ENCODE assay signal across 9 cellular contexts in genomic region chrX:108312938-108313337, GRCh38.
DNase-seq lines count a peak whose midpoint lies in the region; ATAC-seq, FAIRE-seq and TF ChIP-seq lines count a peak whose summit lies in the region.
"Had no signal": no experiment of that assay in that cellular context is flagged by ENCODE, and none has a peak within 500 bp of the region (broad histone marks: within the 10 kb centered on the region; RNA-seq: fewer than 3 reads in every experiment).

No MANE protein-coding gene starts in this region.

- H3K4me1 ChIP-seq in HepG2 (ENCODE audit: insufficient read depth, low read length), result peaks cover 18% of the 10 kb centered on the region

- no peak overlapping the region for H3K27ac ChIP-seq in HepG2 (ENCODE audit: extremely low read length, insufficient read depth, low read length)
- H3K27ac ChIP-seq: thoracic aorta had no signal

- H3K4me3 Mint-ChIP-seq in MCF 10A (ENCODE audit: unreplicated experiment), result no peak overlapping the region
- no peak overlapping the region for H3K4me3 Mint-ChIP-seq in activated CD4-positive, alpha-beta memory T cell treated with anti-CD3 and anti-CD28 coated beads for 36 hours

- peak; percentile 23 for DNase-seq in Caki2 (ENCODE audit: low read depth)
- DNase-seq in MG63, result peak; percentile 71
- peak; percentile 86 for DNase-seq in MCF 10A (ENCODE audit: unreplicated experiment)
- no peak for DNase-seq in HepG2 (ENCODE audit: low spot score)
- DNase-seq in activated CD4-positive, alpha-beta memory T cell treated with anti-CD3 and anti-CD28 coated beads for 36 hours, result no peak
- DNase-seq in effector CD8-positive, alpha-beta T cell (lab: John Stamatoyannopoulos, UW), result no peak

- H3K27me3 Mint-ChIP-seq in MCF 10A (ENCODE audit: insufficient read depth, unreplicated experiment), result peaks cover 88% of the 10 kb centered on the region
- H3K27me3 Mint-ChIP-seq in activated CD4-positive, alpha-beta memory T cell treated with anti-CD3 and anti-CD28 coated beads for 36 hours, result peaks cover 2% of the 10 kb centered on the region

- POLR2A ChIA-PET in MCF 10A (lab: Yijun Ruan, JAX), result interaction anchor here (0.7 to 2.0 kb wide), 6 partner anchors 45 to 135 kb away, joined by 3 to 9 read pairs (median 4); partner anchors contain the start of gene COL4A5
- POLR2A ChIA-PET in HepG2 (lab: Yijun Ruan, JAX), result no interaction called here
- POLR2A ChIA-PET in activated CD4-positive, alpha-beta memory T cell treated with anti-CD3 and anti-CD28 coated beads for 36 hours (lab: Charles Lee), result no interaction called here

- in situ Hi-C loops in Caki2 (cut with HindIII; ENCODE audit: low pct_unique_long_range_greater_than_20kb, low sequenced_read_pairs), result no loop called here
- in situ Hi-C loops in HepG2 (cut with HindIII; ENCODE audit: extremely low pct_ligation_motif_present, low pct_unique_long_range_greater_than_20kb), result no loop called here

- H4K20me1 ChIP-seq in HepG2 (ENCODE audit: insufficient read depth, low read length), result no peaks in the 10 kb centered on the region

- no peak overlapping the region for H3K4me3 ChIP-seq in MG63
- no peak overlapping the region for H3K4me3 ChIP-seq in HepG2 (replicated peaks in 1 of 3; ENCODE audit: insufficient read depth in 1 of 3, low read depth in 2 of 3, low read length in 3 of 3)
- H3K4me3 ChIP-seq: thoracic aorta had no signal

- H3K9ac ChIP-seq in HepG2 (ENCODE audit: insufficient read depth, low read depth, low read length), result no peak overlapping the region

- no peak overlapping the region for H3K4me2 ChIP-seq in HepG2 (ENCODE audit: low read depth, low read length)

- H3K9me3 ChIP-seq in MG63 (no peaks in the 10 kb centered on the region), HepG2 (ENCODE audit: low read length) (no peaks in the 10 kb centered on the region)
- H3K9me3 ChIP-seq: thoracic aorta had no signal

- H2AFZ ChIP-seq in HepG2 (ENCODE audit: low read length), result no peak overlapping the region

- H3K27me3 ChIP-seq in MG63 (no peaks in the 10 kb centered on the region), HepG2 (ENCODE audit: control insufficient read depth in 1 of 2, insufficient read depth in 2 of 2, low read length in 2 of 2) (no peaks in the 10 kb centered on the region)

- peaks cover 42% of the 10 kb centered on the region for H3K4me1 Mint-ChIP-seq in MCF 10A (ENCODE audit: insufficient read depth, unreplicated experiment)
- H3K4me1 Mint-ChIP-seq in activated CD4-positive, alpha-beta memory T cell treated with anti-CD3 and anti-CD28 coated beads for 36 hours (ENCODE audit: low read depth), result no peaks in the 10 kb centered on the region

- H3K36me3 ChIP-seq in MG63 (no peaks in the 10 kb centered on the region), HepG2 (replicated peaks in 1 of 2; ENCODE audit: control insufficient read depth in 1 of 2, insufficient read depth in 2 of 2, low read length in 2 of 2) (no peaks in the 10 kb centered on the region)
- H3K36me3 ChIP-seq: thoracic aorta had no signal

- peaks cover 17% of the 10 kb centered on the region for H3K36me3 Mint-ChIP-seq in MCF 10A (ENCODE audit: insufficient read depth, unreplicated experiment)
- no peaks in the 10 kb centered on the region for H3K36me3 Mint-ChIP-seq in activated CD4-positive, alpha-beta memory T cell treated with anti-CD3 and anti-CD28 coated beads for 36 hours

- H3K27ac Mint-ChIP-seq in MCF 10A (ENCODE audit: low read depth, unreplicated experiment), result peak overlapping the region; percentile 83
- no peak overlapping the region for H3K27ac Mint-ChIP-seq in activated CD4-positive, alpha-beta memory T cell treated with anti-CD3 and anti-CD28 coated beads for 36 hours

- H3K9me3 Mint-ChIP-seq in MCF 10A (ENCODE audit: unreplicated experiment), result peaks cover 11% of the 10 kb centered on the region
- no peaks in the 10 kb centered on the region for H3K9me3 Mint-ChIP-seq in activated CD4-positive, alpha-beta memory T cell treated with anti-CD3 and anti-CD28 coated beads for 36 hours

- FAIRE-seq in HepG2 (lab: Jason Lieb, UNC), result peak; percentile 34

- H3K79me2 ChIP-seq in HepG2 (ENCODE audit: insufficient read depth, low read length), result no peaks in the 10 kb centered on the region

- TF ChIP-seq EP300 in HepG2 (IDR thresholded peaks at IDR 0.05; ENCODE audit: low read depth in 2 of 2, low read length in 2 of 2) (no peak), HepG2 (CRISPR knock-in tag; IDR thresholded peaks at IDR 0.05; ENCODE audit: borderline replicate concordance) (no peak)

- BruUV-seq in MCF 10A (replicated peaks; lab: Mats Ljungman, UMichigan) (no TSS peak), HepG2 (replicated peaks; lab: Mats Ljungman, UMichigan) (no TSS peak)

- ATAC-seq in HepG2 (no peak), GM19455 (IDR thresholded peaks at IDR 0.05; ENCODE audit: unreplicated experiment) (no peak), GM19397 (IDR thresholded peaks at IDR 0.05; ENCODE audit: unreplicated experiment) (no peak)

- TF ChIP-seq CTCF in MCF 10A (IDR thresholded peaks at IDR 0.05; ENCODE audit: unreplicated experiment), result no peak
- TF ChIP-seq CTCF in HepG2 (CRISPR knock-in tag; IDR thresholded peaks at IDR 0.05), result no peak

- WGBS in HepG2 (ENCODE audit: low lambda C conversion rate), result 100% methylated on average over 1 of the region's 1 CpG

- no peak for TF ChIP-seq RAD21 in HepG2 (CRISPR knock-in tag; IDR thresholded peaks at IDR 0.05)

- no peak for TF ChIP-seq POLR2A in HepG2 (IDR thresholded peaks at IDR 0.05; ENCODE audit: insufficient read depth in 1 of 2, low read depth in 2 of 2, low read length in 2 of 2)

- intact Hi-C loops in MCF 10A (cut with micrococcal nuclease) (loop anchor here (1.0 to 5.0 kb wide), 2 partner anchors 84 to 125 kb away; partner anchors contain the start of gene COL4A6), HepG2 (cut with micrococcal nuclease; ENCODE audit: unreplicated experiment) (no loop called here)
- intact Hi-C loops in activated CD4-positive, alpha-beta memory T cell treated with anti-CD3 and anti-CD28 coated beads for 36 hours (cut with micrococcal nuclease), result no loop called here

- CTCF ChIA-PET in MCF 10A (lab: Yijun Ruan, JAX) (no interaction called here), HepG2 (lab: Yijun Ruan, JAX; ENCODE audit: low intra/inter-chr PET ratio, low total read pairs) (no interaction called here)
- CTCF ChIA-PET in activated CD4-positive, alpha-beta memory T cell treated with anti-CD3 and anti-CD28 coated beads for 36 hours (lab: Charles Lee), result no interaction called here

TF ChIP-seq in HepG2, 621 proteins besides CTCF, POLR2A, EP300 and RAD21 (continues in another document):
- TF ChIP-seq ZNF790 (CRISPR knock-in tag; IDR thresholded peaks at IDR 0.05; ENCODE audit: borderline replicate concordance), result no peak
- no peak for TF ChIP-seq ZNF577 (CRISPR knock-in tag; IDR thresholded peaks at IDR 0.05; ENCODE audit: borderline replicate concordance, low read depth)
- no peak for TF ChIP-seq ARNTL (CRISPR knock-in tag; IDR thresholded peaks at IDR 0.05)
- no peak for TF ChIP-seq MYNN (CRISPR knock-in tag; IDR thresholded peaks at IDR 0.05; ENCODE audit: low read depth)
- TF ChIP-seq ZNF280B (CRISPR knock-in tag; IDR thresholded peaks at IDR 0.05; ENCODE audit: borderline replicate concordance), result no peak
- TF ChIP-seq ZNF761 (CRISPR knock-in tag; conservative IDR thresholded peaks at IDR 0.05), result no peak
- TF ChIP-seq MEIS1 (CRISPR knock-in tag; IDR thresholded peaks at IDR 0.05; ENCODE audit: borderline replicate concordance), result no peak
- TF ChIP-seq GATA4 (IDR thresholded peaks at IDR 0.05; ENCODE audit: borderline replicate concordance, low read depth), result no peak
- TF ChIP-seq ZNF431 (CRISPR knock-in tag; IDR thresholded peaks at IDR 0.05; ENCODE audit: borderline replicate concordance, low read depth), result no peak
- TF ChIP-seq REST (IDR thresholded peaks at IDR 0.05; ENCODE audit: borderline replicate concordance in 1 of 2, low read depth in 1 of 2, low read length in 2 of 2), result no peak
- TF ChIP-seq ZNF225 (CRISPR knock-in tag; IDR thresholded peaks at IDR 0.05), result no peak
- TF ChIP-seq NR2F6 (IDR thresholded peaks at IDR 0.05), result no peak
- TF ChIP-seq NR2F6 (CRISPR knock-in tag; IDR thresholded peaks at IDR 0.05), result no peak

Comparison
In these comparisons a context has a peak if more than half of its experiments do, and no peak if none do; other contexts are left out.
1. DNase-seq: peak in Caki2 (single experiment), MG63 (single experiment) and MCF 10A (single experiment); none in HepG2 (single experiment), activated CD4-positive, alpha-beta memory T cell treated with anti-CD3 and anti-CD28 coated beads for 36 hours (single experiment) and effector CD8-positive, alpha-beta T cell (single experiment).